In genomic region chr12:11170810-11171144, GRCh38 we compare ENCODE assay signal across 9 cellular contexts. TPM values are rescaled to one million over a fixed set of nuclear protein-coding genes. Genes with fewer than 3 reads are reported as not detected.
DNase-seq lines count a peak whose midpoint lies in the region; TF ChIP-seq lines count a peak whose summit lies in the region.
"Had no signal": no experiment of that assay in that cellular context is flagged by ENCODE, and none has a peak within 500 bp of the region (broad histone marks: within the 10 kb centered on the region; RNA-seq: fewer than 3 reads in every experiment).

No MANE protein-coding gene starts in this region.

- peak overlapping the region in 6 of 7 donors; percentile 84 to 99 (median 97) for H3K27ac Mint-ChIP-seq in CD14-positive monocyte

- peaks cover 50% of the 10 kb centered on the region for H3K36me3 ChIP-seq in NT2/D1 (ENCODE audit: insufficient read depth, insufficient read length, low read length)
- H3K36me3 ChIP-seq in endocrine pancreas (ENCODE audit: control insufficient read depth, insufficient read depth, low read length), result no peaks in the 10 kb centered on the region
- peaks cover 27% of the 10 kb centered on the region for H3K36me3 ChIP-seq in neuron (ENCODE audit: insufficient read depth, low read length)

- DNase-seq in CD14-positive monocyte (ENCODE audit: low spot score), result no peak
- DNase-seq in NT2/D1 (ENCODE audit: low read depth, low spot score), result no peak
- DNase-seq in ureter (ENCODE audit: low spot score), result no peak
- DNase-seq in activated gamma-delta T cell treated with Interleukin-2 at 50 U/mL for 16 hours, result no peak
- no peak for DNase-seq in EL
- no peak for DNase-seq in LoVo (ENCODE audit: low spot score)

- peaks cover 27% of the 10 kb centered on the region for H3K4me1 Mint-ChIP-seq in CD14-positive monocyte

- H3K4me1 ChIP-seq in NT2/D1 (ENCODE audit: insufficient read depth, insufficient read length) (no peaks in the 10 kb centered on the region), endocrine pancreas (ENCODE audit: control insufficient read depth, insufficient read depth, low read length) (peaks cover 18% of the 10 kb centered on the region), neuron (ENCODE audit: insufficient read depth, low read length) (peaks cover 24% of the 10 kb centered on the region)

- H3K27me3 ChIP-seq in NT2/D1 (ENCODE audit: insufficient read depth, insufficient read length) (no peaks in the 10 kb centered on the region), endocrine pancreas (ENCODE audit: control insufficient read depth, insufficient read depth, low read length) (no peaks in the 10 kb centered on the region), neuron (ENCODE audit: insufficient read depth, low read length) (no peaks in the 10 kb centered on the region)

- H3K36me3 Mint-ChIP-seq in CD14-positive monocyte, result peaks cover 8 to 15% of the 10 kb centered on the region in 2 donors

- H3K9me3 ChIP-seq in NT2/D1 (ENCODE audit: insufficient read depth, low read length), result no peaks in the 10 kb centered on the region; the same call in 1 of the 2 replicates
- no peaks in the 10 kb centered on the region for H3K9me3 ChIP-seq in endocrine pancreas (ENCODE audit: control insufficient read depth, low read length)
- no peaks in the 10 kb centered on the region for H3K9me3 ChIP-seq in neuron (ENCODE audit: low read length)

- H3K4me3 ChIP-seq in NT2/D1 (ENCODE audit: insufficient read length, low read depth), result peak overlapping the region; percentile 88
- peak overlapping the region; percentile 98 for H3K4me3 ChIP-seq in endocrine pancreas (ENCODE audit: control insufficient read depth, insufficient read depth, low read length)
- H3K4me3 ChIP-seq in neuron (ENCODE audit: low read length), result peak overlapping the region; percentile 59

- no peak for TF ChIP-seq CTCF in CD14-positive monocyte (IDR thresholded peaks at IDR 0.05)

- no peak overlapping the region for H2AFZ ChIP-seq in neuron (ENCODE audit: low read depth, low read length)

- H3K9ac ChIP-seq in NT2/D1 (ENCODE audit: insufficient read length, low read depth) (peak overlapping the region; percentile 94), endocrine pancreas (ENCODE audit: control insufficient read depth, insufficient read depth, low read length) (peak overlapping the region; percentile 99)

- peak overlapping the region; percentile 96 to 97 for H3K4me3 Mint-ChIP-seq in CD14-positive monocyte

- intact Hi-C loops in CD14-positive monocyte (cut with micrococcal nuclease), result no loop called here

- H3K27me3 Mint-ChIP-seq in CD14-positive monocyte (ENCODE audit: low read depth in 3 of 3), result no peaks in the 10 kb centered on the region

- H3K9me3 Mint-ChIP-seq in CD14-positive monocyte, result peaks cover 0 to 2% (median 0%) of the 10 kb centered on the region in 7 donors

RNA-seq across cellular contexts. Expression of gene SMIM10L1, which starts 0.2 kb away (rescaled TPM):
- 1 to 10 TPM; 7.3 to 7.8 TPM for polyA plus RNA-seq in CD14-positive monocyte
- 7.7 TPM for total RNA-seq in ureter

RNA-seq across cellular contexts. Expression of gene TAS2R42, which starts 16.0 kb away (rescaled TPM):
- polyA plus RNA-seq in CD14-positive monocyte, result not detected
- not detected for total RNA-seq in ureter
- total RNA-seq: SK-MEL-5 had no signal

RNA-seq across cellular contexts. Expression of gene TAS2R30, which starts 36.3 kb away (rescaled TPM):
- polyA plus RNA-seq in CD14-positive monocyte, result not detected
- total RNA-seq in ureter, result 11.8 TPM
